Comparison of ENCODE assay signal across 23 cellular contexts in genomic region chr20:63322923-63323253, GRCh38. TPM values are rescaled to one million over a fixed set of nuclear protein-coding genes. Genes with fewer than 3 reads are reported as not detected.
"Had no signal": no experiment of that assay in that cellular context is flagged by ENCODE, and none has a peak within 500 bp of the region (broad histone marks: within the 10 kb centered on the region; RNA-seq: fewer than 3 reads in every experiment).

No MANE protein-coding gene starts in this region.

- H3K27ac Mint-ChIP-seq: activated naive CD4-positive, alpha-beta T cell treated with anti-CD3 and anti-CD28 coated beads, Interleukin-2, amount 50 U/mL, for 24 hours; mesothelial cell of epicardium; nephron progenitor cell; T-cell had no signal

- H3K4me3 ChIP-seq: adrenal gland, left lung, sigmoid colon, SJCRH30, smooth muscle cell, thyroid gland, upper lobe of right lung had no signal

- H3K27me3 Mint-ChIP-seq: activated naive CD4-positive, alpha-beta T cell treated with anti-CD3 and anti-CD28 coated beads, Interleukin-2, amount 50 U/mL, for 24 hours had no signal

- DNase-seq: activated T-cell treated with anti-CD3 and anti-CD28 coated beads, Interleukin-2, amount 50 U/mL, for 48 hours; cortex of kidney; erythroblast; immature natural killer cell; mammary epithelial cell; nephron progenitor cell; SJCRH30; stimulated activated CD4-positive, alpha-beta T cell treated with anti-CD3 and anti-CD28 coated beads, Interleukin-15, amount 100 ng/mL, for 24 hours; stimulated activated naive CD4-positive, alpha-beta T cell; T-helper 9 cell had no signal

- H3K27ac ChIP-seq: adrenal gland, left lung, sigmoid colon, SJCRH30, thyroid gland, upper lobe of right lung had no signal

- H3K36me3 ChIP-seq: adrenal gland, left lung, sigmoid colon, SJCRH30, thyroid gland, upper lobe of right lung had no signal

- H3K4me3 Mint-ChIP-seq: activated naive CD4-positive, alpha-beta T cell treated with anti-CD3 and anti-CD28 coated beads, Interleukin-2, amount 50 U/mL, for 24 hours; immature natural killer cell; mesothelial cell of epicardium; nephron progenitor cell; T-cell had no signal

- H3K9me3 Mint-ChIP-seq: activated naive CD4-positive, alpha-beta T cell treated with anti-CD3 and anti-CD28 coated beads, Interleukin-2, amount 50 U/mL, for 24 hours; immature natural killer cell; mesothelial cell of epicardium; nephron progenitor cell; T-cell had no signal

- H3K36me3 Mint-ChIP-seq: activated naive CD4-positive, alpha-beta T cell treated with anti-CD3 and anti-CD28 coated beads, Interleukin-2, amount 50 U/mL, for 24 hours; immature natural killer cell; mesothelial cell of epicardium; T-cell had no signal

- H3K4me1 ChIP-seq: adrenal gland, left lung, SJCRH30 had no signal

- H3K9me3 ChIP-seq: adrenal gland, sigmoid colon, thyroid gland, upper lobe of right lung had no signal

- H3K4me2 ChIP-seq: smooth muscle cell had no signal

- ATAC-seq: left lung, T-cell, upper lobe of right lung had no signal

- H3K27me3 ChIP-seq: thyroid gland had no signal

RNA-seq across cellular contexts. Expression of gene COL20A1, which starts 29.9 kb away (rescaled TPM):
- total RNA-seq: activated CD8-positive, alpha-beta memory T cell treated with anti-CD3 and anti-CD28 coated beads for 36 hours; bronchial epithelial cell; fibroblast of lung; kidney epithelial cell; left lung; mammary epithelial cell; sigmoid colon; SJCRH30; upper lobe of right lung had no signal
- polyA plus RNA-seq: fibroblast of lung, immature natural killer cell, mammary epithelial cell had no signal

RNA-seq across cellular contexts. Expression of gene CHRNA4, which starts 38.3 kb away (rescaled TPM):
- total RNA-seq: activated CD8-positive, alpha-beta memory T cell treated with anti-CD3 and anti-CD28 coated beads for 36 hours; bronchial epithelial cell; fibroblast of lung; kidney epithelial cell; left lung; mammary epithelial cell; smooth muscle cell; T-cell had no signal
- polyA plus RNA-seq: fibroblast of lung, immature natural killer cell, mammary epithelial cell had no signal
